1 cellular context compared by ENCODE assay signal in genomic region chr3:98777286-98777685, GRCh38.
TF ChIP-seq lines count a peak whose summit lies in the region.

No MANE protein-coding gene starts in this region.

TF ChIP-seq in SK-N-SH, 30 proteins besides CTCF, POLR2A, EP300 and RAD21 (continued from another document):
- TF ChIP-seq, protein P1, sequence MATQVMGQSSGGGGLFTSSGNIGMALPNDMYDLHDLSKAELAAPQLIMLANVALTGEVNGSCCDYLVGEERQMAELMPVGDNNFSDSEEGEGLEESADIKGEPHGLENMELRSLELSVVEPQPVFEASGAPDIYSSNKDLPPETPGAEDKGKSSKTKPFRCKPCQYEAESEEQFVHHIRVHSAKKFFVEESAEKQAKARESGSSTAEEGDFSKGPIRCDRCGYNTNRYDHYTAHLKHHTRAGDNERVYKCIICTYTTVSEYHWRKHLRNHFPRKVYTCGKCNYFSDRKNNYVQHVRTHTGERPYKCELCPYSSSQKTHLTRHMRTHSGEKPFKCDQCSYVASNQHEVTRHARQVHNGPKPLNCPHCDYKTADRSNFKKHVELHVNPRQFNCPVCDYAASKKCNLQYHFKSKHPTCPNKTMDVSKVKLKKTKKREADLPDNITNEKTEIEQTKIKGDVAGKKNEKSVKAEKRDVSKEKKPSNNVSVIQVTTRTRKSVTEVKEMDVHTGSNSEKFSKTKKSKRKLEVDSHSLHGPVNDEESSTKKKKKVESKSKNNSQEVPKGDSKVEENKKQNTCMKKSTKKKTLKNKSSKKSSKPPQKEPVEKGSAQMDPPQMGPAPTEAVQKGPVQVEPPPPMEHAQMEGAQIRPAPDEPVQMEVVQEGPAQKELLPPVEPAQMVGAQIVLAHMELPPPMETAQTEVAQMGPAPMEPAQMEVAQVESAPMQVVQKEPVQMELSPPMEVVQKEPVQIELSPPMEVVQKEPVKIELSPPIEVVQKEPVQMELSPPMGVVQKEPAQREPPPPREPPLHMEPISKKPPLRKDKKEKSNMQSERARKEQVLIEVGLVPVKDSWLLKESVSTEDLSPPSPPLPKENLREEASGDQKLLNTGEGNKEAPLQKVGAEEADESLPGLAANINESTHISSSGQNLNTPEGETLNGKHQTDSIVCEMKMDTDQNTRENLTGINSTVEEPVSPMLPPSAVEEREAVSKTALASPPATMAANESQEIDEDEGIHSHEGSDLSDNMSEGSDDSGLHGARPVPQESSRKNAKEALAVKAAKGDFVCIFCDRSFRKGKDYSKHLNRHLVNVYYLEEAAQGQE (IDR thresholded peaks at IDR 0.05; ENCODE audit: low read depth, low read length) = no peak
- TF ChIP-seq NRF1 (IDR thresholded peaks at IDR 0.05; ENCODE audit: low read depth, low read length) (no peak), GABPA (IDR thresholded peaks at IDR 0.05; ENCODE audit: low read depth) (no peak), IRF3 (IDR thresholded peaks at IDR 0.05; ENCODE audit: low read depth, low read length) (no peak)
- TF ChIP-seq, protein P2, sequence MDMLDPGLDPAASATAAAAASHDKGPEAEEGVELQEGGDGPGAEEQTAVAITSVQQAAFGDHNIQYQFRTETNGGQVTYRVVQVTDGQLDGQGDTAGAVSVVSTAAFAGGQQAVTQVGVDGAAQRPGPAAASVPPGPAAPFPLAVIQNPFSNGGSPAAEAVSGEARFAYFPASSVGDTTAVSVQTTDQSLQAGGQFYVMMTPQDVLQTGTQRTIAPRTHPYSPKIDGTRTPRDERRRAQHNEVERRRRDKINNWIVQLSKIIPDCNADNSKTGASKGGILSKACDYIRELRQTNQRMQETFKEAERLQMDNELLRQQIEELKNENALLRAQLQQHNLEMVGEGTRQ (IDR thresholded peaks at IDR 0.05; ENCODE audit: borderline replicate concordance, low read depth, low read length) = no peak
